Comparison of ENCODE assay signal across 16 cellular contexts in the genomic region with DNA sequence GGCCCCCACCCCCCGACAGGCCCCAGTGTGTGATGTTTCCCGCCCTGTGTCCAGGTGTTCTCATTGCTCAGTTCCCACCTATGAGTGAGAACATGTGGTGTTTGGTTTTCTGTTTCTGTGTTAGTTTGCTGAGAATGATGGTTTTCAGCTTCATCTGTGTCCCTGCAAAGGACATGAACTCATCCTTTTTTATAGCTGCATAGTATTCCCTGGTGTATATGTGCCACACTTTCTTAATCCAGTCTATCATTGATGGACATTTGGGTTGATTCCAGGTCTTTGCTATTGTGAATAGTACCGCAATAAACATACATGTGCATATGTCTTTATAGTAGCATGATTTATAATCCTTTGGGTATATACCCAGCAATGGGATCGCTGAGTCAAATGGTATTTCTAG. TPM values are rescaled to one million over a fixed set of nuclear protein-coding genes. Genes with fewer than 3 reads are reported as not detected.
"Had no signal": no experiment of that assay in that cellular context is flagged by ENCODE, and none has a peak within 500 bp of the region (broad histone marks: within the 10 kb centered on the region; RNA-seq: fewer than 3 reads in every experiment).

No MANE protein-coding gene starts in this region.

RNA-seq across cellular contexts. Expression of gene OR7A5, which starts 57.3 kb away (rescaled TPM):
- total RNA-seq: activated CD4-positive, alpha-beta memory T cell treated with anti-CD3 and anti-CD28 coated beads for 36 hours; activated CD4-positive, alpha-beta T cell treated with anti-CD3 and anti-CD28 coated beads, Interleukin-2, amount 10 ng/mL, durations not matched to agents 24 days and 14 days; activated CD8-positive, alpha-beta memory T cell treated with anti-CD3 and anti-CD28 coated beads for 36 hours; activated CD8-positive, alpha-beta T cell treated with anti-CD3 and anti-CD28 coated beads for 36 hours; activated naive CD4-positive, alpha-beta T cell treated with anti-CD3 and anti-CD28 coated beads for 36 hours; activated naive CD4-positive, alpha-beta T cell treated with anti-CD3 and anti-CD28 coated beads, Interleukin-2, amount 50 U/mL, for 72 hours; activated naive CD8-positive, alpha-beta T cell treated with anti-CD3 and anti-CD28 coated beads for 36 hours; activated T-cell treated with anti-CD3 and anti-CD28 coated beads, Interleukin-2, amount 50 U/mL, for 4 hours; activated T-cell treated with anti-CD3 and anti-CD28 coated beads, Interleukin-2, amount 50 U/mL, for 72 hours; activated T-helper 1 cell treated with anti-CD3 and anti-CD28 coated beads, Interleukin-12 subunit alpha, Interleukin-12 subunit beta, Interleukin-2, Interleukin-4 antibody, amounts not matched to agents 30 ng/mL and 10 ng/mL and 1 ng/mL, durations not matched to agents 14 hours and 24 hours and 36 hours; activated T-helper 17 cell treated with anti-CD3 and anti-CD28 coated beads, Interleukin-2, amount 50 U/mL, for 72 hours; aorta; astrocyte; body of pancreas; cardiac septum; cerebellum had no signal
- polyA plus RNA-seq: aorta had no signal

RNA-seq across cellular contexts. Expression of gene OR7C1, which starts 57.3 kb away (rescaled TPM):
- total RNA-seq: activated CD4-positive, alpha-beta memory T cell treated with anti-CD3 and anti-CD28 coated beads for 36 hours; activated CD4-positive, alpha-beta T cell treated with anti-CD3 and anti-CD28 coated beads, Interleukin-2, amount 10 ng/mL, durations not matched to agents 24 days and 14 days; activated CD8-positive, alpha-beta memory T cell treated with anti-CD3 and anti-CD28 coated beads for 36 hours; activated CD8-positive, alpha-beta T cell treated with anti-CD3 and anti-CD28 coated beads for 36 hours; activated naive CD4-positive, alpha-beta T cell treated with anti-CD3 and anti-CD28 coated beads for 36 hours; activated naive CD4-positive, alpha-beta T cell treated with anti-CD3 and anti-CD28 coated beads, Interleukin-2, amount 50 U/mL, for 72 hours; activated naive CD8-positive, alpha-beta T cell treated with anti-CD3 and anti-CD28 coated beads for 36 hours; activated T-cell treated with anti-CD3 and anti-CD28 coated beads, Interleukin-2, amount 50 U/mL, for 4 hours; activated T-cell treated with anti-CD3 and anti-CD28 coated beads, Interleukin-2, amount 50 U/mL, for 72 hours; activated T-helper 1 cell treated with anti-CD3 and anti-CD28 coated beads, Interleukin-12 subunit alpha, Interleukin-12 subunit beta, Interleukin-2, Interleukin-4 antibody, amounts not matched to agents 30 ng/mL and 10 ng/mL and 1 ng/mL, durations not matched to agents 14 hours and 24 hours and 36 hours; activated T-helper 17 cell treated with anti-CD3 and anti-CD28 coated beads, Interleukin-2, amount 50 U/mL, for 72 hours; aorta; astrocyte; body of pancreas; cerebellum had no signal
